In genomic region chr12:79547735-79548347, GRCh38 we compare ENCODE assay signal across 8 cellular contexts.
DNase-seq lines count a peak whose midpoint lies in the region; ATAC-seq and TF ChIP-seq lines count a peak whose summit lies in the region.

No MANE protein-coding gene starts in this region.

- ATAC-seq in HG02943 (IDR thresholded peaks at IDR 0.05; ENCODE audit: low read depth, unreplicated experiment) (peak; percentile 65), HG02973 (IDR thresholded peaks at IDR 0.05; ENCODE audit: unreplicated experiment) (no peak)

- H3K4me3 ChIP-seq in BE2C (ENCODE audit: low read depth, low read length) (no peak overlapping the region), GM12875 (ENCODE audit: low read depth, low read length) (no peak overlapping the region), brain microvascular endothelial cell (ENCODE audit: low read depth, low read length) (no peak overlapping the region), testis (no peak overlapping the region)

- DNase-seq in BE2C (peak; percentile 39), NCI-H226 (peak; percentile 84), brain microvascular endothelial cell (peak; percentile 77), iPS-NIHi11 (ENCODE audit: low spot score) (peak; percentile 62), testis (peak; percentile 64)

- intact Hi-C loops in testis (cut with DNase I; ENCODE audit: low total_unique reads) = no loop called here

- TF ChIP-seq POLR2A in testis (IDR thresholded peaks at IDR 0.05) = no peak

- H3K27ac ChIP-seq in brain microvascular endothelial cell = peak overlapping the region; percentile 92
- H3K27ac ChIP-seq in testis = no peak overlapping the region

- in situ Hi-C loops in brain microvascular endothelial cell (cut with HindIII; ENCODE audit: low pct_ligation_motif_present, low sequenced_read_pairs) = no loop called here

- H3K4me1 ChIP-seq in BE2C = no peaks in the 10 kb centered on the region
- H3K4me1 ChIP-seq in testis = peaks cover 5% of the 10 kb centered on the region

- H3K27me3 ChIP-seq in BE2C = no peaks in the 10 kb centered on the region
- no peaks in the 10 kb centered on the region for H3K27me3 ChIP-seq in brain microvascular endothelial cell (replicated peaks)
- no peaks in the 10 kb centered on the region for H3K27me3 ChIP-seq in testis

- WGBS in testis, 2 donors = 30 to 39% methylated on average over 5 of the region's 5 CpGs

- H3K9me3 ChIP-seq in BE2C (no peaks in the 10 kb centered on the region), testis (no peaks in the 10 kb centered on the region)

- peak; percentile 78 for TF ChIP-seq CTCF in BE2C (IDR thresholded peaks at IDR 0.05; ENCODE audit: low read depth, low read length)
- peak; percentile 65 for TF ChIP-seq CTCF in GM12875 (IDR thresholded peaks at IDR 0.05; ENCODE audit: borderline replicate concordance, insufficient read depth, low read depth, low read length)
- TF ChIP-seq CTCF in brain microvascular endothelial cell (IDR thresholded peaks at IDR 0.05; ENCODE audit: low read depth, low read length, missing control alignments) = peak; percentile 82
- peak; percentile 51 to 70 (median 64) for TF ChIP-seq CTCF in testis (IDR thresholded peaks at IDR 0.05)

- H3K36me3 ChIP-seq in BE2C = no peaks in the 10 kb centered on the region
- peaks cover 8% of the 10 kb centered on the region for H3K36me3 ChIP-seq in brain microvascular endothelial cell (replicated peaks)
- no peaks in the 10 kb centered on the region for H3K36me3 ChIP-seq in testis (ENCODE audit: low read depth, missing control alignments)
